In the genomic region with DNA sequence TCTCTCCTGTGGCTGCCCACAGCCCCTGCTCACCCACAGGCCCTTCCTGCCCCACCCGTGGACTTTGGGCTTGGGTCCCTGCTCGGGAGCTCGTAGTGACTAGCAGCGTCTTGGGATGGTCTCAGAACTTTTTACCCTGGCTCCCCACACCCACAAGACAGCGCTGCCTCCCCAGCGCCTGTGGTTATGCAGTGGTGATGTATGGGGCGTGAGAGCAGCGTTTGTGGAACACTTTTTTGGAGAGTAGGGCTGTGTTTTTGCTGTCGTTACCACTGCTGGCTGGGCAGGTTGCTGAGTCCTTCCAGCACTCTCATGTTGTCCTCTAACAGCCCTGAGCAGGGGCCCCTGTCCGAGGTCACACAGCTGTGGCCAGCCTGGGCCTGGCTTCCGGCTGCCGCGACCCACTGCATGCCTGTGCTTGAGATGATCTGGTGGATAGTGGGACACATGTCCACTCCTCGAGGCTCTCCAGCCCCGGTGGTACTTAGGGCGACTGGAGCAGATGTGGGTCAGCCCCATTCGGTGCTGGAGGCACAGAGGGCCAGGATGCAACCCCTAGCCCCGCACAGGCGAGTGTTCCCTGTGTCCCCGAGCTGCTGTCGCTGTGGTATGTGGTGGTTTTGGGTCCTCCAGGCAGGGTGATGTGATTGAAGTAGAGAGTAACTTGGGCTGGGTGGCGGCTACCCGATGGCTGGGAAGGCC, we compare ENCODE assay signal across 11 cellular contexts. TPM values are rescaled to one million over a fixed set of nuclear protein-coding genes. Genes with fewer than 3 reads are reported as not detected.
A peak's percentile ranks its signal among the peaks of the same experiment; 100 is the strongest.
DNase-seq lines count a peak whose midpoint lies in the region; ATAC-seq, FAIRE-seq and TF ChIP-seq lines count a peak whose summit lies in the region.
"Had no signal": no experiment of that assay in that cellular context is flagged by ENCODE, and none has a peak within 500 bp of the region (broad histone marks: within the 10 kb centered on the region; RNA-seq: fewer than 3 reads in every experiment).

No MANE protein-coding gene starts in this region.

- intact Hi-C loops in activated CD4-positive, alpha-beta T cell treated with anti-CD3 and anti-CD28 coated beads, Interleukin-2, amount 10 ng/mL, durations not matched to agents 24 days and 14 days (cut with micrococcal nuclease): loop anchor here (5.0 kb wide), 2 partner anchors 36 to 124 kb away; a partner anchor contains a TSS
- intact Hi-C loops in endothelial cell of umbilical vein (cut with micrococcal nuclease): no loop called here
- intact Hi-C loops in spleen (cut with DNase I; ENCODE audit: low total_unique reads): no loop called here

- H4K20me1 ChIP-seq in endothelial cell of umbilical vein (replicated peaks; ENCODE audit: control insufficient read depth, extremely low read depth, insufficient read depth, low read length): no peaks in the 10 kb centered on the region

- H3K36me3 ChIP-seq in endothelial cell of umbilical vein (ENCODE audit: control insufficient read depth in 2 of 2, extremely low read depth in 1 of 2, insufficient read depth in 2 of 2, low read length in 2 of 2) (no peaks in the 10 kb centered on the region), spleen (no peaks in the 10 kb centered on the region), MG63 (no peaks in the 10 kb centered on the region)

- dilution Hi-C loops in endothelial cell of umbilical vein (cut with MboI; ENCODE audit: extremely low pct_ligation_motif_present, low sequenced_read_pairs): no loop called here

- DNase-seq in GM10248 (ENCODE audit: extremely low spot score) (peak; percentile 51), endothelial cell of umbilical vein (ENCODE audit: low read depth, low spot score) (peak; percentile 15), spleen (peak; percentile 83), omental fat pad (ENCODE audit: low spot score) (no peak), MG63 (no peak), NCI-H748 (lab: John Stamatoyannopoulos, UW; ENCODE audit: unreplicated experiment) (no peak)
- peak; percentile 85 for DNase-seq in activated CD4-positive, alpha-beta T cell treated with anti-CD3 and anti-CD28 coated beads, Interleukin-2, amount 10 ng/mL, durations not matched to agents 24 days and 14 days
- DNase-seq: SIG-M5 had no signal

- H3K27ac ChIP-seq in endothelial cell of umbilical vein (ENCODE audit: insufficient read depth, low read depth, low read length): no peak overlapping the region
- H3K27ac ChIP-seq in spleen: peak overlapping the region; percentile 9 to 83 (median 64)
- H3K27ac ChIP-seq: parathyroid adenoma had no signal

- H3K9me1 ChIP-seq in endothelial cell of umbilical vein (replicated peaks; ENCODE audit: control insufficient read depth, extremely low read depth, insufficient read depth, low read length): no peaks in the 10 kb centered on the region

- H3K4me3 Mint-ChIP-seq in activated CD4-positive, alpha-beta T cell treated with anti-CD3 and anti-CD28 coated beads, Interleukin-2, amount 10 ng/mL, durations not matched to agents 24 days and 14 days: peak overlapping the region; percentile 85

- H3K4me2 ChIP-seq in endothelial cell of umbilical vein (ENCODE audit: insufficient read depth, low read length): no peak overlapping the region

- no peak overlapping the region for H3K9ac ChIP-seq in endothelial cell of umbilical vein (replicated peaks; ENCODE audit: extremely low read depth, insufficient read depth, low read length)
- H3K9ac ChIP-seq: parathyroid adenoma had no signal

- H3K4me1 ChIP-seq in endothelial cell of umbilical vein (ENCODE audit: control insufficient read depth, extremely low read depth, insufficient read depth, low read length) (peaks cover 9% of the 10 kb centered on the region), spleen (peaks cover 20 to 64% (median 42%) of the 10 kb centered on the region in 6 donors)
- H3K4me1 ChIP-seq: parathyroid adenoma had no signal

- H2AFZ ChIP-seq in endothelial cell of umbilical vein (ENCODE audit: low read depth, low read length): no peak overlapping the region
- H2AFZ ChIP-seq: parathyroid adenoma had no signal

- CTCF ChIA-PET in GM10248 (lab: Yijun Ruan, JAX) (no interaction called here), endothelial cell of umbilical vein (lab: Charles Lee) (no interaction called here)

- H3K9me3 ChIP-seq in endothelial cell of umbilical vein (replicated peaks; ENCODE audit: control insufficient read depth, insufficient read depth, low read length): no peaks in the 10 kb centered on the region
- no peaks in the 10 kb centered on the region for H3K9me3 ChIP-seq in spleen
- no peaks in the 10 kb centered on the region for H3K9me3 ChIP-seq in MG63

- H3K27me3 Mint-ChIP-seq in activated CD4-positive, alpha-beta T cell treated with anti-CD3 and anti-CD28 coated beads, Interleukin-2, amount 10 ng/mL, durations not matched to agents 24 days and 14 days: no peaks in the 10 kb centered on the region

- no peaks in the 10 kb centered on the region for H3K9me3 Mint-ChIP-seq in activated CD4-positive, alpha-beta T cell treated with anti-CD3 and anti-CD28 coated beads, Interleukin-2, amount 10 ng/mL, durations not matched to agents 24 days and 14 days

- FAIRE-seq in endothelial cell of umbilical vein (lab: Jason Lieb, UNC): no peak
- FAIRE-seq: endometrium had no signal

- no TSS peak for BruUV-seq in endothelial cell of umbilical vein (replicated peaks; lab: Mats Ljungman, UMichigan)

- peaks cover 32% of the 10 kb centered on the region for H3K4me1 Mint-ChIP-seq in activated CD4-positive, alpha-beta T cell treated with anti-CD3 and anti-CD28 coated beads, Interleukin-2, amount 10 ng/mL, durations not matched to agents 24 days and 14 days

- ATAC-seq in GM19328 (IDR thresholded peaks at IDR 0.05; ENCODE audit: unreplicated experiment) (no peak), omental fat pad (ENCODE audit: low FRiP score) (no peak)

- no peaks in the 10 kb centered on the region for H3K27me3 ChIP-seq in endothelial cell of umbilical vein (ENCODE audit: control insufficient read depth in 2 of 2, insufficient read depth in 2 of 2, low read length in 2 of 2)
- H3K27me3 ChIP-seq in spleen (replicated peaks in 1 of 7): no peaks in the 10 kb centered on the region
- H3K27me3 ChIP-seq in MG63: no peaks in the 10 kb centered on the region

- H3K79me2 ChIP-seq in endothelial cell of umbilical vein (ENCODE audit: control insufficient read depth, insufficient read depth, low read length): no peaks in the 10 kb centered on the region

- TF ChIP-seq POLR2A in endothelial cell of umbilical vein (IDR thresholded peaks at IDR 0.05; ENCODE audit: low read depth, low read length) (no peak), spleen (IDR thresholded peaks at IDR 0.05) (no peak)

- TF ChIP-seq CTCF in GM10248 (IDR thresholded peaks at IDR 0.05; ENCODE audit: control extremely low read depth, extremely low read depth, low read depth, missing control alignments) (no peak), endothelial cell of umbilical vein (IDR thresholded peaks at IDR 0.05; ENCODE audit: extremely low read depth in 1 of 2, insufficient read depth in 1 of 2, low read depth in 1 of 2, low read length in 2 of 2) (no peak), spleen (IDR thresholded peaks at IDR 0.05 in 8 of 11, conservative IDR thresholded peaks at IDR 0.05 in 3 of 11) (no peak), omental fat pad (IDR thresholded peaks at IDR 0.05) (no peak)

- H3K4me3 ChIP-seq in endothelial cell of umbilical vein (replicated peaks in 1 of 3; ENCODE audit: insufficient read depth in 1 of 3, low read depth in 1 of 3, low read length in 3 of 3) (no peak overlapping the region), spleen (peak overlapping the region in 5 of 8 donors; percentile 42 to 71 (median 47)), MG63 (no peak overlapping the region)

- peak overlapping the region; percentile 93 for H3K27ac Mint-ChIP-seq in activated CD4-positive, alpha-beta T cell treated with anti-CD3 and anti-CD28 coated beads, Interleukin-2, amount 10 ng/mL, durations not matched to agents 24 days and 14 days

- WGBS in spleen, 5 donors: 20 to 31% (median 27%) methylated on average over 15 to 23 of the region's 23 CpGs

- H3K36me3 Mint-ChIP-seq in activated CD4-positive, alpha-beta T cell treated with anti-CD3 and anti-CD28 coated beads, Interleukin-2, amount 10 ng/mL, durations not matched to agents 24 days and 14 days (ENCODE audit: low read depth): no peaks in the 10 kb centered on the region

- POLR2A ChIA-PET in GM10248 (lab: Yijun Ruan, JAX) (no interaction called here), endothelial cell of umbilical vein (lab: Charles Lee) (no interaction called here)

TF ChIP-seq in endothelial cell of umbilical vein, 7 proteins besides CTCF, POLR2A, EP300 and RAD21:
- TF ChIP-seq POLR2AphosphoS5 (IDR thresholded peaks at IDR 0.05; ENCODE audit: insufficient read depth, low read depth, low read length) (no peak), MYC (IDR thresholded peaks at IDR 0.05; ENCODE audit: low read depth, low read length) (no peak), GATA2 (IDR thresholded peaks at IDR 0.05; ENCODE audit: insufficient read depth, insufficient read length, low read depth, low read length) (no peak), EZH2 (IDR thresholded peaks at IDR 0.05; ENCODE audit: borderline replicate concordance, low read depth, low read length, severe bottlenecking) (no peak), FOS (IDR thresholded peaks at IDR 0.05; ENCODE audit: borderline replicate concordance, insufficient read depth, low read length) (no peak)

RNA-seq across cellular contexts. Expression of a gene that starts 7.1 kb away (rescaled TPM):
- total RNA-seq in activated CD4-positive, alpha-beta T cell treated with anti-CD3 and anti-CD28 coated beads, Interleukin-2, amount 10 ng/mL, durations not matched to agents 24 days and 14 days: 63.8 and 66.1 TPM in 2 replicates
- total RNA-seq in endothelial cell of umbilical vein (14.8 and 17.3 TPM in 2 replicates), spleen (10 to 100 TPM; 20.8 to 46.1 (median 33.1) TPM), omental fat pad (10 to 100 TPM; 19.1 to 25.4 (median 19.5) TPM)
- polyA plus RNA-seq in endothelial cell of umbilical vein (5.9 and 7.1 TPM in 2 replicates), spleen (10 to 100 TPM; 16.0 to 26.3 (median 21.5) TPM)
- polyA plus RNA-seq in endothelial cell of umbilical vein (2011; cell fraction: cytosol; rRNA removed): 5.2 and 7.8 TPM in 2 replicates
- polyA plus RNA-seq in endothelial cell of umbilical vein (2011; cell fraction: nucleus; rRNA removed): 12.6 and 22.0 TPM in 2 replicates
- polyA plus RNA-seq in endothelial cell of umbilical vein (2012): 6.1 and 12.4 TPM in 2 replicates
- polyA minus RNA-seq in endothelial cell of umbilical vein: 13.8 and 35.4 TPM in 2 replicates
- polyA minus RNA-seq in endothelial cell of umbilical vein (2011; cell fraction: cytosol; rRNA and poly(A)+ RNA removed): 7.1 TPM
- 9.3 and 14.8 TPM in 2 replicates for polyA minus RNA-seq in endothelial cell of umbilical vein (2011; cell fraction: nucleus; rRNA and poly(A)+ RNA removed)
- total RNA-seq in MG63 (2014; rRNA removed; shearing (Covaris generic); ENCODE audit: low replicate concordance): 3.4 and 10.8 TPM in 2 replicates

Comparison
In these comparisons a context has a peak if more than half of its experiments do, and no peak if none do; other contexts are left out.
1. DNase-seq: peak in GM10248 (single experiment), activated CD4-positive, alpha-beta T cell treated with anti-CD3 and anti-CD28 coated beads, Interleukin-2, amount 10 ng/mL, durations not matched to agents 24 days and 14 days (single experiment), endothelial cell of umbilical vein (single experiment) and spleen (single experiment); none in omental fat pad (single experiment), MG63 (single experiment) and NCI-H748 (single experiment).
2. H3K4me3 ChIP-seq: peak in spleen (5 of 8); none in endothelial cell of umbilical vein (0 of 3) and MG63 (single experiment).